ENCODE assay signal across 9 cellular contexts in the genomic region with DNA sequence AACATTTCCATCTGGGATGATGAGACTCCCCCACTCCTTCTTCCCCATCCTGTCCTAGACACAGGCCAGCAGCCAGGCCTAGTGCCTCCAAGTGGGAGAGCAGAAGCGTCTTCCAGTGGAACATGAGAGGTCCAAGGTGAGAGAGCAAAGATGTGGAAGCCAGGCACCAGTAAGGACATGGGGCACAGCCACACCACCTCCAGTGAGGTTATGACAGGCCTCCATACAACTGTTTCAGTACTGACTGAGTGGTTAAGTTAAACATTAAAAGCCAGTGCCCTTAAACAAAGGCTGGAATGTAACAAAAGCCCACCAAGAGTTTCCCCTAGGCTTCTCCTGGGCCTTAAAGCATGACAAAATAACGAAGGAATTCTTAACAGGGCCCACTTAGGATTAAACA. TPM values are rescaled to one million over a fixed set of nuclear protein-coding genes. Genes with fewer than 3 reads are reported as not detected.
DNase-seq lines count a peak whose midpoint lies in the region; ATAC-seq, FAIRE-seq and TF ChIP-seq lines count a peak whose summit lies in the region.
"Had no signal": no experiment of that assay in that cellular context is flagged by ENCODE, and none has a peak within 500 bp of the region (broad histone marks: within the 10 kb centered on the region; RNA-seq: fewer than 3 reads in every experiment).

No MANE protein-coding gene starts in this region.

- no peak overlapping the region for H3K27ac ChIP-seq in astrocyte (ENCODE audit: low read depth, low read length)

- no peaks in the 10 kb centered on the region for H3K27me3 Mint-ChIP-seq in activated CD4-positive, alpha-beta T cell treated with anti-CD3 and anti-CD28 coated beads, Interleukin-2, amount 10 ng/mL, durations not matched to agents 24 days and 14 days
- H3K27me3 Mint-ChIP-seq in astrocyte (ENCODE audit: low read depth, unreplicated experiment) = no peaks in the 10 kb centered on the region
- no peaks in the 10 kb centered on the region for H3K27me3 Mint-ChIP-seq in stimulated activated naive B cell treated with anti-CD40 and anti-IgM and Interleukin-4, amounts not matched to agents 10 μg/mL and 1 μg/mL and 100 μg/mL, for 72 hours

- peak overlapping the region; percentile 88 for H3K27ac Mint-ChIP-seq in activated CD4-positive, alpha-beta T cell treated with anti-CD3 and anti-CD28 coated beads, Interleukin-2, amount 10 ng/mL, durations not matched to agents 24 days and 14 days
- no peak overlapping the region for H3K27ac Mint-ChIP-seq in astrocyte (ENCODE audit: unreplicated experiment)
- H3K27ac Mint-ChIP-seq in stimulated activated naive B cell treated with anti-CD40 and anti-IgM and Interleukin-4, amounts not matched to agents 10 μg/mL and 1 μg/mL and 100 μg/mL, for 72 hours = peak overlapping the region; percentile 94

- no peak overlapping the region for H3K4me3 ChIP-seq in astrocyte (ENCODE audit: insufficient read depth, low read depth, low read length)

- peaks cover 42% of the 10 kb centered on the region for H4K20me1 ChIP-seq in astrocyte (ENCODE audit: insufficient read depth, low read length)

- no peaks in the 10 kb centered on the region for H3K9me3 ChIP-seq in astrocyte (ENCODE audit: insufficient read depth, low read depth, low read length)

- H2AFZ ChIP-seq in astrocyte (ENCODE audit: low read depth, low read length) = no peak overlapping the region

- peaks cover 81% of the 10 kb centered on the region for H3K36me3 Mint-ChIP-seq in activated CD4-positive, alpha-beta T cell treated with anti-CD3 and anti-CD28 coated beads, Interleukin-2, amount 10 ng/mL, durations not matched to agents 24 days and 14 days (ENCODE audit: low read depth)
- peaks cover 13% of the 10 kb centered on the region for H3K36me3 Mint-ChIP-seq in astrocyte (ENCODE audit: low read depth, unreplicated experiment)
- peaks cover 56 to 77% of the 10 kb centered on the region in 2 donors for H3K36me3 Mint-ChIP-seq in stimulated activated naive B cell treated with anti-CD40 and anti-IgM and Interleukin-4, amounts not matched to agents 10 μg/mL and 1 μg/mL and 100 μg/mL, for 72 hours

- ATAC-seq in HG03196 (IDR thresholded peaks at IDR 0.05; ENCODE audit: unreplicated experiment) (peak; percentile 42), HG03439 (IDR thresholded peaks at IDR 0.05; ENCODE audit: unreplicated experiment) (no peak)
- peak; percentile 54 to 59 for ATAC-seq in stimulated activated naive B cell treated with anti-CD40 and anti-IgM and Interleukin-4, amounts not matched to agents 10 μg/mL and 1 μg/mL and 100 μg/mL, for 72 hours (replicated peaks)

- FAIRE-seq in astrocyte (lab: Jason Lieb, UNC) = no peak

- intact Hi-C loops in activated CD4-positive, alpha-beta T cell treated with anti-CD3 and anti-CD28 coated beads, Interleukin-2, amount 10 ng/mL, durations not matched to agents 24 days and 14 days (cut with micrococcal nuclease) = loop anchor here (5.0 kb wide), 1 partner anchor 40 kb away; no protein-coding TSS in a partner anchor

- no peaks in the 10 kb centered on the region for H3K9me3 Mint-ChIP-seq in activated CD4-positive, alpha-beta T cell treated with anti-CD3 and anti-CD28 coated beads, Interleukin-2, amount 10 ng/mL, durations not matched to agents 24 days and 14 days
- no peaks in the 10 kb centered on the region for H3K9me3 Mint-ChIP-seq in astrocyte (ENCODE audit: unreplicated experiment)
- H3K9me3 Mint-ChIP-seq in stimulated activated naive B cell treated with anti-CD40 and anti-IgM and Interleukin-4, amounts not matched to agents 10 μg/mL and 1 μg/mL and 100 μg/mL, for 72 hours = no peaks in the 10 kb centered on the region

- peaks cover 33% of the 10 kb centered on the region for H3K36me3 ChIP-seq in astrocyte (ENCODE audit: insufficient read depth, low read length)

- no peak for TF ChIP-seq CTCF in astrocyte (IDR thresholded peaks at IDR 0.05; ENCODE audit: insufficient read depth, low read depth, low read length)

- no peaks in the 10 kb centered on the region for H3K27me3 ChIP-seq in astrocyte (ENCODE audit: insufficient read depth, low read length)

- DNase-seq in activated CD4-positive, alpha-beta T cell treated with anti-CD3 and anti-CD28 coated beads, Interleukin-2, amount 10 ng/mL, durations not matched to agents 24 days and 14 days = peak; percentile 61
- DNase-seq in activated CD4-positive, alpha-beta T cell treated with anti-CD3 and anti-CD28 coated beads, Interleukin-2, amount 50 U/mL, for 1 hour = no peak
- DNase-seq in astrocyte (ENCODE audit: low read depth) (no peak), NCI-H345 (lab: John Stamatoyannopoulos, UW) (no peak), NCI-H146 (lab: John Stamatoyannopoulos, UW) (no peak)
- DNase-seq in stimulated activated naive B cell treated with anti-CD40 and anti-IgM and Interleukin-4, amounts not matched to agents 10 μg/mL and 1 μg/mL and 100 μg/mL, for 72 hours = no peak
- DNase-seq: activated CD4-positive, CD25-positive, alpha-beta regulatory T cell had no signal

- H3K4me2 ChIP-seq in astrocyte (ENCODE audit: low read length) = peak overlapping the region; percentile 56

- peaks cover 12% of the 10 kb centered on the region for H3K4me1 ChIP-seq in astrocyte (ENCODE audit: insufficient read depth, low read length)

- H3K4me1 Mint-ChIP-seq in activated CD4-positive, alpha-beta T cell treated with anti-CD3 and anti-CD28 coated beads, Interleukin-2, amount 10 ng/mL, durations not matched to agents 24 days and 14 days = peaks cover 66% of the 10 kb centered on the region
- peaks cover 18% of the 10 kb centered on the region for H3K4me1 Mint-ChIP-seq in astrocyte (ENCODE audit: low read depth, unreplicated experiment)
- H3K4me1 Mint-ChIP-seq in stimulated activated naive B cell treated with anti-CD40 and anti-IgM and Interleukin-4, amounts not matched to agents 10 μg/mL and 1 μg/mL and 100 μg/mL, for 72 hours = peaks cover 52 to 83% of the 10 kb centered on the region in 2 donors

- H3K4me3 Mint-ChIP-seq in activated CD4-positive, alpha-beta T cell treated with anti-CD3 and anti-CD28 coated beads, Interleukin-2, amount 10 ng/mL, durations not matched to agents 24 days and 14 days = peak overlapping the region; percentile 97
- H3K4me3 Mint-ChIP-seq in astrocyte (ENCODE audit: unreplicated experiment) = no peak overlapping the region
- H3K4me3 Mint-ChIP-seq in stimulated activated naive B cell treated with anti-CD40 and anti-IgM and Interleukin-4, amounts not matched to agents 10 μg/mL and 1 μg/mL and 100 μg/mL, for 72 hours = peak overlapping the region; percentile 87 to 95

- H3K79me2 ChIP-seq in astrocyte (ENCODE audit: insufficient read depth, low read length) = peaks cover 66% of the 10 kb centered on the region

- no peak overlapping the region for H3K9ac ChIP-seq in astrocyte (ENCODE audit: low read length)

RNA-seq across cellular contexts. Expression of a gene that starts 5.3 kb away (rescaled TPM):
- 18.9 and 19.6 TPM in 2 replicates for total RNA-seq in activated CD4-positive, alpha-beta T cell treated with anti-CD3 and anti-CD28 coated beads, Interleukin-2, amount 10 ng/mL, durations not matched to agents 24 days and 14 days
- total RNA-seq in astrocyte = 8.4 and 9.3 TPM in 2 replicates

RNA-seq across cellular contexts. Expression of a gene that starts 22.2 kb away (rescaled TPM):
- 41.4 and 42.5 TPM in 2 replicates for total RNA-seq in activated CD4-positive, alpha-beta T cell treated with anti-CD3 and anti-CD28 coated beads, Interleukin-2, amount 10 ng/mL, durations not matched to agents 24 days and 14 days
- total RNA-seq in astrocyte = 48.0 and 57.2 TPM in 2 replicates

RNA-seq across cellular contexts. Expression of a gene that starts 37.2 kb away (rescaled TPM):
- total RNA-seq in activated CD4-positive, alpha-beta T cell treated with anti-CD3 and anti-CD28 coated beads, Interleukin-2, amount 10 ng/mL, durations not matched to agents 24 days and 14 days = 18.2 and 20.5 TPM in 2 replicates
- 4.9 and 6.2 TPM in 2 replicates for total RNA-seq in astrocyte

RNA-seq across cellular contexts. Expression of a gene that starts 37.3 kb away (rescaled TPM):
- not detected in 2 replicates for total RNA-seq in activated CD4-positive, alpha-beta T cell treated with anti-CD3 and anti-CD28 coated beads, Interleukin-2, amount 10 ng/mL, durations not matched to agents 24 days and 14 days
- 1.6 and 1.7 TPM in 2 replicates for total RNA-seq in astrocyte
